9 cellular contexts compared by ENCODE assay signal in the genomic region with DNA sequence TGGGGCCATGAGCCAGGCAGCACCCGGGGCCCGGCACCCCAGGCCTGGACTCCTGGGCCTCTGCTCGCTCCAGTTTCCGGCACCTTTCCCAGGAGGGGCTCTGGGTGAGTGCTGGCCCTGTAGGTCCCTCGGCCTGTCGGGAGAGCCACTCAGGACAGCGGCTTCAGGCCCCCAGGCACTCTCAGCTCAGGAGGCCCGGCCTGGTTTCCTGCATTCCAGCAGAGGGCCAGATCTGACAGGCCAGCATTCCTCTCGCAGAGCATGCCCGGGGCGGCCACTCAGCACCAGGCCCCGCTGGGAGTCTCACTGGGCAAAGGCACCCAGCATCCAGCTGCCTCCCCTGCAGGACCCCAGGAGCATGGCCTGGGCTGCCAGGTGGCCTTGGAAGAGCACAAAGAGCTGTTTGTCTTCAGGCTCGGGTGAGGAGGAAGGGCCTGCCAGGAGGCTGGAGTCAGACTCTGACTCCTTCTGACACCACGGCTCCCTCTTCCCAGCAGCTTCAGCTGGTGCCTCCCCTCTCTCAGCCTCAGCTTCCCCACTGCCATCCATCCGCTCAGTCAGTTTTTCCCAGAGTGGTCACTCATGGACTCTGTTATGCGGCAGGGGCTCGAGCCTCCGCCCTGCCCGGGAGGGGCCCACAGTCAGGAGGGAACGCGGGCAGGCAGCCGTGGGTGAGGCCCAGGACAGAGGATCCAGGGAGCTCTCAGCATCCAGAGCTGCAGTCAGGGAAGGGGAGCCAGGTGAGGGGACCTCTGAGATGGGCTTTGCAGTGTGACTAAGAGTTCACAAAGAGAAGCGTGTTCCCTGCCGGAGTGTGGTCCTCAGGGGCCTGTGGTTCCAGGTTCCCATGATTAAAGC. TPM values are rescaled to one million over a fixed set of nuclear protein-coding genes. Genes with fewer than 3 reads are reported as not detected.
DNase-seq lines count a peak whose midpoint lies in the region; ATAC-seq and TF ChIP-seq lines count a peak whose summit lies in the region.
"Had no signal": no experiment of that assay in that cellular context is flagged by ENCODE, and none has a peak within 500 bp of the region (broad histone marks: within the 10 kb centered on the region; RNA-seq: fewer than 3 reads in every experiment).

No MANE protein-coding gene starts in this region.

- peaks cover 45% of the 10 kb centered on the region for H3K4me1 ChIP-seq in Caco-2
- H3K4me1 ChIP-seq in cardiac muscle cell (ENCODE audit: low read depth) = peaks cover 8% of the 10 kb centered on the region
- H3K4me1 ChIP-seq in osteoblast (ENCODE audit: insufficient read depth, low read length) = no peaks in the 10 kb centered on the region

- no peaks in the 10 kb centered on the region for H3K27me3 Mint-ChIP-seq in Caco-2 (ENCODE audit: insufficient read depth, unreplicated experiment)
- H3K27me3 Mint-ChIP-seq in activated CD4-positive, alpha-beta memory T cell treated with anti-CD3 and anti-CD28 coated beads for 36 hours = no peaks in the 10 kb centered on the region

- no peaks in the 10 kb centered on the region for H3K36me3 Mint-ChIP-seq in Caco-2 (ENCODE audit: insufficient read depth, unreplicated experiment)
- no peaks in the 10 kb centered on the region for H3K36me3 Mint-ChIP-seq in activated CD4-positive, alpha-beta memory T cell treated with anti-CD3 and anti-CD28 coated beads for 36 hours

- POLR2A ChIA-PET in Caco-2 (lab: Charles Lee) = no interaction called here
- POLR2A ChIA-PET in activated CD4-positive, alpha-beta memory T cell treated with anti-CD3 and anti-CD28 coated beads for 36 hours (lab: Charles Lee) = no interaction called here

- H4K20me1 ChIP-seq in osteoblast (ENCODE audit: insufficient read depth, low read length) = no peaks in the 10 kb centered on the region

- no peak overlapping the region for H3K4me2 ChIP-seq in osteoblast (ENCODE audit: insufficient read depth, low read length)

- H2AFZ ChIP-seq in osteoblast (ENCODE audit: low read length) = peak overlapping the region; percentile 35

- peaks cover 4% of the 10 kb centered on the region for H3K4me1 Mint-ChIP-seq in Caco-2 (ENCODE audit: low read depth, unreplicated experiment)
- no peaks in the 10 kb centered on the region for H3K4me1 Mint-ChIP-seq in activated CD4-positive, alpha-beta memory T cell treated with anti-CD3 and anti-CD28 coated beads for 36 hours (ENCODE audit: low read depth)

- ATAC-seq in HG03565 (IDR thresholded peaks at IDR 0.05; ENCODE audit: unreplicated experiment) = no peak

- H3K27ac Mint-ChIP-seq in Caco-2 (ENCODE audit: unreplicated experiment) = no peak overlapping the region
- no peak overlapping the region for H3K27ac Mint-ChIP-seq in activated CD4-positive, alpha-beta memory T cell treated with anti-CD3 and anti-CD28 coated beads for 36 hours

- BruUV-seq in Caco-2 (replicated peaks; lab: Mats Ljungman, UMichigan) = no TSS peak

- no peak overlapping the region for H3K4me3 ChIP-seq in Caco-2 (ENCODE audit: low read depth, low read length)
- H3K4me3 ChIP-seq in cardiac muscle cell = no peak overlapping the region
- H3K4me3 ChIP-seq in osteoblast (ENCODE audit: insufficient read depth, low read length) = no peak overlapping the region

- peak overlapping the region; percentile 71 for H3K27ac ChIP-seq in cardiac muscle cell
- H3K27ac ChIP-seq in osteoblast (ENCODE audit: low read depth, low read length) = no peak overlapping the region

- TF ChIP-seq CTCF in Caco-2 (IDR thresholded peaks at IDR 0.05; ENCODE audit: insufficient read depth in 1 of 2, low read depth in 1 of 2, low read length in 1 of 2, severe bottlenecking in 1 of 2, unreplicated experiment in 1 of 2) = no peak
- no peak for TF ChIP-seq CTCF in cardiac muscle cell (IDR thresholded peaks at IDR 0.05; ENCODE audit: low read depth, low read length)
- no peak for TF ChIP-seq CTCF in osteoblast (IDR thresholded peaks at IDR 0.05; ENCODE audit: extremely low read depth, low read depth, low read length)

- H3K9me3 Mint-ChIP-seq in Caco-2 (ENCODE audit: unreplicated experiment) = no peaks in the 10 kb centered on the region
- no peaks in the 10 kb centered on the region for H3K9me3 Mint-ChIP-seq in activated CD4-positive, alpha-beta memory T cell treated with anti-CD3 and anti-CD28 coated beads for 36 hours

- CTCF ChIA-PET in Caco-2 (lab: Charles Lee) = no interaction called here
- CTCF ChIA-PET in activated CD4-positive, alpha-beta memory T cell treated with anti-CD3 and anti-CD28 coated beads for 36 hours (lab: Charles Lee) = no interaction called here

- no peaks in the 10 kb centered on the region for H3K36me3 ChIP-seq in Caco-2 (ENCODE audit: control insufficient read depth, insufficient read depth, low read length)
- no peaks in the 10 kb centered on the region for H3K36me3 ChIP-seq in cardiac muscle cell
- no peaks in the 10 kb centered on the region for H3K36me3 ChIP-seq in osteoblast (ENCODE audit: insufficient read depth, low read length)

- DNase-seq in Caco-2 (peak; percentile 48 to 79), cardiac muscle cell (ENCODE audit: low read depth in 1 of 2, low spot score in 1 of 2) (peak; percentile 30 to 74), osteoblast (ENCODE audit: insufficient read length, low spot score, missing footprints) (peak; percentile 90), HUDEP-2 (lab: John Stamatoyannopoulos, UW; ENCODE audit: unreplicated experiment in 76 of 76) (no peak), NCI-H1436 treated with DMSO at 0.1 percent for 48 hours (lab: John Stamatoyannopoulos, UW) (no peak), NCI-H82 (lab: John Stamatoyannopoulos, UW) (no peak)
- peak; percentile 7 for DNase-seq in activated CD4-positive, alpha-beta memory T cell treated with anti-CD3 and anti-CD28 coated beads for 36 hours
- DNase-seq: DMS53 had no signal

- no peak overlapping the region for H3K4me3 Mint-ChIP-seq in Caco-2 (ENCODE audit: unreplicated experiment)
- no peak overlapping the region for H3K4me3 Mint-ChIP-seq in activated CD4-positive, alpha-beta memory T cell treated with anti-CD3 and anti-CD28 coated beads for 36 hours

- H3K9me3 ChIP-seq in Caco-2 = no peaks in the 10 kb centered on the region
- H3K9me3 ChIP-seq in cardiac muscle cell (ENCODE audit: low read depth) = no peaks in the 10 kb centered on the region
- H3K9me3 ChIP-seq in osteoblast (ENCODE audit: low read depth, low read length) = no peaks in the 10 kb centered on the region

- H3K27me3 ChIP-seq in Caco-2 (replicated peaks; ENCODE audit: control insufficient read depth, insufficient read depth, low read length) = no peaks in the 10 kb centered on the region
- no peaks in the 10 kb centered on the region for H3K27me3 ChIP-seq in cardiac muscle cell
- H3K27me3 ChIP-seq in osteoblast (ENCODE audit: insufficient read depth, low read length) = no peaks in the 10 kb centered on the region

- no peaks in the 10 kb centered on the region for H3K79me2 ChIP-seq in osteoblast (ENCODE audit: insufficient read depth, low read length)

- intact Hi-C loops in Caco-2 (cut with micrococcal nuclease; ENCODE audit: unreplicated experiment) = no loop called here
- intact Hi-C loops in activated CD4-positive, alpha-beta memory T cell treated with anti-CD3 and anti-CD28 coated beads for 36 hours (cut with micrococcal nuclease) = no loop called here

RNA-seq across cellular contexts. Expression of a gene that starts 51.7 kb away (rescaled TPM):
- total RNA-seq in Caco-2 (2022) = 0.32 and 0.68 TPM in 2 replicates
- total RNA-seq in activated CD4-positive, alpha-beta memory T cell treated with anti-CD3 and anti-CD28 coated beads for 36 hours = under 1 TPM; 0.07 to 0.12 TPM
- 1.4 and 1.9 TPM in 2 replicates for total RNA-seq in cardiac muscle cell
- 0.14 TPM in 1 of 2 replicates, not detected in the other for polyA plus RNA-seq in cardiac muscle cell
- 0.36 and 0.88 TPM in 2 replicates for total RNA-seq in osteoblast

Comparison
In these comparisons a context has a peak if more than half of its experiments do, and no peak if none do; other contexts are left out.
1. DNase-seq: peak in Caco-2 (2 of 2), activated CD4-positive, alpha-beta memory T cell treated with anti-CD3 and anti-CD28 coated beads for 36 hours (single experiment), cardiac muscle cell (2 of 2) and osteoblast (single experiment); none in HUDEP-2 (0 of 76), NCI-H1436 treated with DMSO at 0.1 percent for 48 hours (single experiment) and NCI-H82 (single experiment).